ENCODE assay signal across 13 cellular contexts in genomic region chr1:229434005-229434640, GRCh38. TPM values are rescaled to one million over a fixed set of nuclear protein-coding genes. Genes with fewer than 3 reads are reported as not detected.
A peak's percentile ranks its signal among the peaks of the same experiment; 100 is the strongest.
DNase-seq lines count a peak whose midpoint lies in the region; ATAC-seq and TF ChIP-seq lines count a peak whose summit lies in the region.
"Had no signal": no experiment of that assay in that cellular context is flagged by ENCODE, and none has a peak within 500 bp of the region (broad histone marks: within the 10 kb centered on the region; RNA-seq: fewer than 3 reads in every experiment).

ACTA1 (minus strand) TSS chr1:229434094; CDS start chr1:229433115, 979 bp downstream.

- peaks cover 79% of the 10 kb centered on the region for H3K27me3 Mint-ChIP-seq in mesothelial cell of epicardium (ENCODE audit: low read depth)

- no peak for TF ChIP-seq CTCF in mesothelial cell of epicardium (IDR thresholded peaks at IDR 0.05; ENCODE audit: unreplicated experiment)

- no peaks in the 10 kb centered on the region for H3K27me3 ChIP-seq in SJCRH30
- H3K27me3 ChIP-seq in stomach smooth muscle (ENCODE audit: control insufficient read depth in 1 of 2, insufficient read depth in 2 of 2, low read length in 2 of 2) = peaks cover 48 to 53% of the 10 kb centered on the region in 2 donors
- H3K27me3 ChIP-seq: testis had no signal

- peak within 1 kb of the TSS; percentile 56 for H3K4me3 ChIP-seq in SJCRH30
- peak within 1 kb of the TSS; percentile 19 to 54 for H3K4me3 ChIP-seq in stomach smooth muscle (ENCODE audit: low read length in 2 of 2)
- H3K4me3 ChIP-seq: lower lobe of right lung, testis had no signal

- H3K4me1 ChIP-seq in SJCRH30 = peaks cover 19% of the 10 kb centered on the region
- peaks cover 43% of the 10 kb centered on the region for H3K4me1 ChIP-seq in stomach smooth muscle (ENCODE audit: control insufficient read depth, insufficient read depth, low read length)

- DNase-seq in SJCRH30 (peak; percentile 27 to 31), Right ventricle myocardium superior (no peak), mesothelial cell of epicardium (ENCODE audit: low spot score in 2 of 2, unreplicated experiment in 2 of 2) (no peak), NK-92 (lab: John Stamatoyannopoulos, UW; ENCODE audit: unreplicated experiment) (no peak), EL (no peak)
- DNase-seq in activated CD8-positive, alpha-beta memory T cell treated with anti-CD3 and anti-CD28 coated beads, Interleukin-2, amount 50 U/mL, for 4 hours = no peak
- DNase-seq: activated naive CD4-positive, alpha-beta T cell treated with anti-CD3 and anti-CD28 coated beads, Interleukin-2, amount 10 ng/mL, durations not matched to agents 7 days and 5 days; COR-L47; foreskin melanocyte; lower lobe of right lung; NCI-H446 treated with DMSO at 0.1 percent for 48 hours; testis had no signal

- H3K36me3 Mint-ChIP-seq in mesothelial cell of epicardium = peaks cover 5% of the 10 kb centered on the region

- ATAC-seq in Right ventricle myocardium superior (ENCODE audit: poor library complexity) = peak; percentile 6

- peak within 1 kb of the TSS; percentile 59 for H3K4me3 Mint-ChIP-seq in mesothelial cell of epicardium
- H3K4me3 Mint-ChIP-seq: activated naive CD4-positive, alpha-beta T cell treated with anti-CD3 and anti-CD28 coated beads, Interleukin-2, amount 10 ng/mL, durations not matched to agents 7 days and 5 days had no signal

- intact Hi-C loops in Right ventricle myocardium superior (cut with DNase I) = no loop called here

- H3K27ac ChIP-seq in SJCRH30 (peak within 1 kb of the TSS; percentile 86), stomach smooth muscle (ENCODE audit: low read length) (no peak within 1 kb of the TSS)
- H3K27ac ChIP-seq: lower lobe of right lung, testis had no signal

- H3K36me3 ChIP-seq in SJCRH30 (no peaks in the 10 kb centered on the region), stomach smooth muscle (ENCODE audit: control insufficient read depth in 2 of 2, insufficient read depth in 2 of 2, low read length in 2 of 2) (no peaks in the 10 kb centered on the region)

- no peak within 1 kb of the TSS for H3K27ac Mint-ChIP-seq in mesothelial cell of epicardium
- H3K27ac Mint-ChIP-seq: activated naive CD4-positive, alpha-beta T cell treated with anti-CD3 and anti-CD28 coated beads, Interleukin-2, amount 10 ng/mL, durations not matched to agents 7 days and 5 days had no signal

- H3K9me3 ChIP-seq in SJCRH30 (replicated peaks) = no peaks in the 10 kb centered on the region
- H3K9me3 ChIP-seq in stomach smooth muscle (ENCODE audit: control insufficient read depth in 2 of 2, low read length in 2 of 2) = no peaks in the 10 kb centered on the region
- H3K9me3 ChIP-seq: lower lobe of right lung, testis had no signal

- H3K9me3 Mint-ChIP-seq in mesothelial cell of epicardium = no peaks in the 10 kb centered on the region
- H3K9me3 Mint-ChIP-seq: activated naive CD4-positive, alpha-beta T cell treated with anti-CD3 and anti-CD28 coated beads, Interleukin-2, amount 10 ng/mL, durations not matched to agents 7 days and 5 days had no signal

- H3K9ac ChIP-seq in stomach smooth muscle (ENCODE audit: low read length in 2 of 2) = no peak within 1 kb of the TSS

- H3K4me1 Mint-ChIP-seq in mesothelial cell of epicardium = peaks cover 10% of the 10 kb centered on the region

RNA-seq across cellular contexts. Expression of gene ACTA1, which starts in this region (rescaled TPM):
- 0.15 and 0.93 TPM in 2 replicates for total RNA-seq in SJCRH30 (2014; rRNA removed; shearing (Covaris generic))
- 577 TPM for total RNA-seq in Right ventricle myocardium superior
- total RNA-seq in mesothelial cell of epicardium = 3.6 to 4.1 TPM (median 3.9 TPM) in 3 replicates

Comparison
In these comparisons a context has a peak if more than half of its experiments do, and no peak if none do; other contexts are left out.
1. RNA of gene ACTA1 (total RNA-seq): 577 TPM in Right ventricle myocardium superior (single experiment); 3.6 to 4.1 TPM in mesothelial cell of epicardium and 0.15 to 0.93 TPM in SJCRH30; every median in the first group is over 100 times any median in the second.
2. Peak in DNase-seq, H3K4me3 ChIP-seq and H3K27ac ChIP-seq in SJCRH30; RNA of the gene not detected or under 1 TPM.